Comparison of ENCODE assay signal across 16 cellular contexts in genomic region chr9:13719981-13720380, GRCh38.
DNase-seq lines count a peak whose midpoint lies in the region; ATAC-seq and TF ChIP-seq lines count a peak whose summit lies in the region.
"Had no signal": no experiment of that assay in that cellular context is flagged by ENCODE, and none has a peak within 500 bp of the region (broad histone marks: within the 10 kb centered on the region; RNA-seq: fewer than 3 reads in every experiment).

No MANE protein-coding gene starts in this region.

- no peak overlapping the region for H3K4me3 ChIP-seq in adipocyte (ENCODE audit: low read length)
- no peak overlapping the region for H3K4me3 ChIP-seq in HAP-1
- H3K4me3 ChIP-seq: lower lobe of right lung, pancreas, tibial nerve had no signal

- no peaks in the 10 kb centered on the region for H3K36me3 ChIP-seq in adipocyte (ENCODE audit: control insufficient read depth, insufficient read depth, low read length, severe bottlenecking)
- H3K36me3 ChIP-seq in HAP-1 (replicated peaks), result no peaks in the 10 kb centered on the region
- H3K36me3 ChIP-seq: lower lobe of right lung, pancreas, tibial nerve had no signal

- in situ Hi-C loops in G401 (cut with HindIII; ENCODE audit: low sequenced_read_pairs) (no loop called here), HAP-1 (cut with MboI; ENCODE audit: low sequenced_read_pairs) (no loop called here)

- H3K9ac ChIP-seq in adipocyte (ENCODE audit: low read length), result no peak overlapping the region

- DNase-seq in Daoy (ENCODE audit: low read depth) (peak; percentile 47), adipocyte (ENCODE audit: low read depth) (peak; percentile 80), fibroblast of peridontal ligament (ENCODE audit: extremely low read depth) (peak; percentile 67), non-pigmented ciliary epithelial cell (ENCODE audit: low read depth) (peak; percentile 80), G401 (ENCODE audit: low spot score) (no peak), erythroblast (lab: John Stamatoyannopoulos, UW) (no peak), HAP-1 (ENCODE audit: low spot score in 2 of 2) (no peak)
- DNase-seq: activated CD4-positive, alpha-beta T cell treated with anti-CD3 and anti-CD28 coated beads, Interleukin-2, amount 50 U/mL, for 1 hour; activated T-cell treated with anti-CD3 and anti-CD28 coated beads, Interleukin-2, amount 50 U/mL, for 72 hours; lower lobe of right lung; NCI-H1417 treated with DMSO at 0.1 percent for 48 hours; NCI-H510A treated with DMSO at 0.1 percent for 48 hours; pancreas; T-helper 17 cell had no signal

- no peak for ATAC-seq in HG03571 (IDR thresholded peaks at IDR 0.05; ENCODE audit: unreplicated experiment)
- ATAC-seq: activated T-cell treated with anti-CD3 and anti-CD28 coated beads, Interleukin-2, amount 50 U/mL, for 72 hours; lower lobe of right lung; pancreas; T-helper 17 cell had no signal

- H3K4me1 ChIP-seq in adipocyte (ENCODE audit: control insufficient read depth, insufficient read depth, low read length) (peaks cover 35% of the 10 kb centered on the region), HAP-1 (peaks cover 34% of the 10 kb centered on the region)
- H3K4me1 ChIP-seq: pancreas had no signal

- H3K27me3 ChIP-seq in adipocyte (replicated peaks; ENCODE audit: control insufficient read depth, insufficient read depth, low read length), result no peaks in the 10 kb centered on the region
- H3K27me3 ChIP-seq in HAP-1 (ENCODE audit: low read depth), result no peaks in the 10 kb centered on the region
- H3K27me3 ChIP-seq: pancreas, tibial nerve had no signal

- no peak for TF ChIP-seq POLR2A in erythroblast (IDR thresholded peaks at IDR 0.05; ENCODE audit: low read length)

- H3K9me3 ChIP-seq in adipocyte (ENCODE audit: control insufficient read depth, low read length) (peaks cover 11% of the 10 kb centered on the region), HAP-1 (no peaks in the 10 kb centered on the region)
- H3K9me3 ChIP-seq: lower lobe of right lung, pancreas had no signal

Comparison
In these comparisons a context has a peak if more than half of its experiments do, and no peak if none do; other contexts are left out.
1. DNase-seq: peak in Daoy (single experiment), adipocyte (single experiment), fibroblast of peridontal ligament (single experiment) and non-pigmented ciliary epithelial cell (single experiment); none in G401 (single experiment), erythroblast (0 of 2) and HAP-1 (0 of 2).